15 cellular contexts compared by ENCODE assay signal in the genomic region with DNA sequence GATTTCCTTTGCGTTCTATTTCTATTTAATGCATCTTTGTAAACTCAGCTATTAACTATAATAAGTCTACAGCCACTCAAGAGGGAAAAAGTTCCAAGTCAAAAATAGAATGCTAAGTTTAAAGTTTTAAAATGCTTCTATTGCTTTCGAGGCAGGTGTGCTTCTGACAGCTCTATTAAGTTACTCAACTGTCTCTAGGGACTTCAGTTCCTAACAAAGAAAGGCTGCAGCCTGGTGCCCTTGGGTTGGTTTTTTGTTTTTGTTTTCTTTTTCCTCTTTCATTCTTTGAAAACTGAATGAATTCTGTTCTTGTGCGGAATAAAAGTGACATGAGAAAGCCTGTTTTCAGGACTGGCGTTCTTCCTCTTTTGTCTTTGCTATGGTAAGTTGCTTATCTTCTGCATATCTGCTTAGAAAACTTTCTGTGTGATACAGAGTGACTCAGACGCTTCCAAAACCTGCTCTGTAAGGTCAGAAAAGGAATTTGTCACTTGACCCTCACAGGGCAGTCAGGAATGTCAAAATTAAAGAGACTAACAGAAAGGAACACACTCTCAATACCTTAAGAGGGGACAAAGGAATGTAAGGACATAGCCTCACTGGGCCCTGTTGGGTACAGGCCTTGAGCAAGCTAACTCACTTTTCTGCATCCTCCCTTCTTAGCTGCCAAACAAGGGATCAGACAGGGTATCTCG. TPM values are rescaled to one million over a fixed set of nuclear protein-coding genes. Genes with fewer than 3 reads are reported as not detected.
DNase-seq lines count a peak whose midpoint lies in the region; ATAC-seq, FAIRE-seq and TF ChIP-seq lines count a peak whose summit lies in the region.
"Had no signal": no experiment of that assay in that cellular context is flagged by ENCODE, and none has a peak within 500 bp of the region (broad histone marks: within the 10 kb centered on the region; RNA-seq: fewer than 3 reads in every experiment).

No MANE protein-coding gene starts in this region.

- TF ChIP-seq CTCF in heart left ventricle (IDR thresholded peaks at IDR 0.05) (no peak), right atrium auricular region (IDR thresholded peaks at IDR 0.05) (no peak), WTC11 (IDR thresholded peaks at IDR 0.05) (no peak)

- TF ChIP-seq POLR2A in heart left ventricle (IDR thresholded peaks at IDR 0.05), result no peak

- no peaks in the 10 kb centered on the region for H3K36me3 ChIP-seq in heart left ventricle
- no peaks in the 10 kb centered on the region for H3K36me3 ChIP-seq in right atrium auricular region
- H3K36me3 ChIP-seq: colonic mucosa, MG63, vagina had no signal

- peak overlapping the region; percentile 84 for H3K27ac Mint-ChIP-seq in WTC11

- H3K27me3 ChIP-seq in heart left ventricle, result no peaks in the 10 kb centered on the region
- H3K27me3 ChIP-seq in right atrium auricular region, result no peaks in the 10 kb centered on the region
- H3K27me3 ChIP-seq: colonic mucosa, MG63, vagina had no signal

- H3K4me3 Mint-ChIP-seq in WTC11, result peak overlapping the region; percentile 7

- ATAC-seq in heart left ventricle (peak in 1 of 4 donors; percentile 48), WTC11 (peak; percentile 95), GM19023 (IDR thresholded peaks at IDR 0.05; ENCODE audit: unreplicated experiment) (no peak)

- no peak for DNase-seq in heart left ventricle
- no peak for DNase-seq in right atrium auricular region (ENCODE audit: low spot score)
- no peak for DNase-seq in WTC11 (ENCODE audit: low spot score)
- peak; percentile 90 for DNase-seq in islet precursor cell
- DNase-seq in urothelium cell line (ENCODE audit: low spot score), result peak; percentile 15
- DNase-seq in GF-D8 (lab: John Stamatoyannopoulos, UW), result no peak
- no peak for DNase-seq in head of caudate nucleus
- DNase-seq: activated CD8-positive, alpha-beta memory T cell treated with anti-CD3 and anti-CD28 coated beads, Interleukin-2, amount 50 U/mL, for 48 hours; colonic mucosa; MG63; stimulated activated CD4-positive, alpha-beta T cell treated with anti-CD3 and anti-CD28 coated beads, Interleukin-4, amount 100 ng/mL, for 1 hour had no signal

- POLR2A ChIA-PET in WTC11 (lab: Charles Lee), result no interaction called here

- 41 to 51% (median 48%) methylated on average over 6 of the region's 6 CpGs for WGBS in heart left ventricle, 4 donors

- H3K4me3 ChIP-seq in heart left ventricle (no peak overlapping the region), right atrium auricular region (no peak overlapping the region)
- H3K4me3 ChIP-seq: colonic mucosa, MG63, SK-N-MC, vagina had no signal

- H3K4me1 Mint-ChIP-seq in WTC11, result peaks cover 39% of the 10 kb centered on the region

- no peaks in the 10 kb centered on the region for H3K27me3 Mint-ChIP-seq in WTC11 (ENCODE audit: low read depth)

- intact Hi-C loops in heart left ventricle (cut with DNase I), result no loop called here
- intact Hi-C loops in head of caudate nucleus (cut with DNase I), result no loop called here

- H3K27ac ChIP-seq in heart left ventricle (peak overlapping the region in 8 of 12 donors; percentile 30 to 56 (median 32)), right atrium auricular region (peak overlapping the region in 1 of 2 donors; percentile 45)
- H3K27ac ChIP-seq: colonic mucosa, SK-N-MC, vagina had no signal

- H3K4me1 ChIP-seq in heart left ventricle (peaks cover 0 to 28% (median 14%) of the 10 kb centered on the region in 12 donors), right atrium auricular region (peaks cover 0 to 15% of the 10 kb centered on the region in 2 donors)
- H3K4me1 ChIP-seq: colonic mucosa had no signal

- no peaks in the 10 kb centered on the region for H3K36me3 Mint-ChIP-seq in WTC11

- no peaks in the 10 kb centered on the region for H3K9me3 ChIP-seq in heart left ventricle
- H3K9me3 ChIP-seq in right atrium auricular region, result no peaks in the 10 kb centered on the region
- H3K9me3 ChIP-seq: colonic mucosa, MG63, vagina had no signal

- CTCF ChIA-PET in WTC11 (lab: Charles Lee), result interaction anchor here (0.8 to 1.3 kb wide), 5 partner anchors 10 to 38 kb away, joined by 3 to 4 read pairs (median 3); no protein-coding TSS in a partner anchor

- FAIRE-seq in urothelium cell line (lab: Jason Lieb, UNC), result no peak
- FAIRE-seq: GM18507 had no signal

- no peaks in the 10 kb centered on the region for H3K9me3 Mint-ChIP-seq in WTC11

TF ChIP-seq in WTC11, 78 proteins besides CTCF, POLR2A, EP300 and RAD21:
- TF ChIP-seq, protein P1, sequence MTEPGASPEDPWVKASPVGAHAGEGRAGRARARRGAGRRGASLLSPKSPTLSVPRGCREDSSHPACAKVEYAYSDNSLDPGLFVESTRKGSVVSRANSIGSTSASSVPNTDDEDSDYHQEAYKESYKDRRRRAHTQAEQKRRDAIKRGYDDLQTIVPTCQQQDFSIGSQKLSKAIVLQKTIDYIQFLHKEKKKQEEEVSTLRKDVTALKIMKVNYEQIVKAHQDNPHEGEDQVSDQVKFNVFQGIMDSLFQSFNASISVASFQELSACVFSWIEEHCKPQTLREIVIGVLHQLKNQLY (CRISPR knock-in tag; IDR thresholded peaks at IDR 0.05), result no peak
- TF ChIP-seq ZNF263 (CRISPR knock-in tag; IDR thresholded peaks at IDR 0.05; ENCODE audit: low read depth) (no peak), GRHL2 (CRISPR knock-in tag; IDR thresholded peaks at IDR 0.05; ENCODE audit: insufficient replicate concordance, severe bottlenecking) (no peak), FOXK1 (CRISPR knock-in tag; IDR thresholded peaks at IDR 0.05) (no peak), TP53 (CRISPR knock-in tag; IDR thresholded peaks at IDR 0.05) (no peak), MXD4 (CRISPR knock-in tag; IDR thresholded peaks at IDR 0.05; ENCODE audit: borderline replicate concordance) (no peak), ZNF138 (CRISPR knock-in tag; conservative IDR thresholded peaks at IDR 0.05) (no peak), OVOL2 (CRISPR knock-in tag; IDR thresholded peaks at IDR 0.05; ENCODE audit: borderline replicate concordance) (no peak), HMGA2 (CRISPR knock-in tag; IDR thresholded peaks at IDR 0.05) (no peak), TEAD1 (CRISPR knock-in tag; IDR thresholded peaks at IDR 0.05) (no peak)
- TF ChIP-seq, protein P2, sequence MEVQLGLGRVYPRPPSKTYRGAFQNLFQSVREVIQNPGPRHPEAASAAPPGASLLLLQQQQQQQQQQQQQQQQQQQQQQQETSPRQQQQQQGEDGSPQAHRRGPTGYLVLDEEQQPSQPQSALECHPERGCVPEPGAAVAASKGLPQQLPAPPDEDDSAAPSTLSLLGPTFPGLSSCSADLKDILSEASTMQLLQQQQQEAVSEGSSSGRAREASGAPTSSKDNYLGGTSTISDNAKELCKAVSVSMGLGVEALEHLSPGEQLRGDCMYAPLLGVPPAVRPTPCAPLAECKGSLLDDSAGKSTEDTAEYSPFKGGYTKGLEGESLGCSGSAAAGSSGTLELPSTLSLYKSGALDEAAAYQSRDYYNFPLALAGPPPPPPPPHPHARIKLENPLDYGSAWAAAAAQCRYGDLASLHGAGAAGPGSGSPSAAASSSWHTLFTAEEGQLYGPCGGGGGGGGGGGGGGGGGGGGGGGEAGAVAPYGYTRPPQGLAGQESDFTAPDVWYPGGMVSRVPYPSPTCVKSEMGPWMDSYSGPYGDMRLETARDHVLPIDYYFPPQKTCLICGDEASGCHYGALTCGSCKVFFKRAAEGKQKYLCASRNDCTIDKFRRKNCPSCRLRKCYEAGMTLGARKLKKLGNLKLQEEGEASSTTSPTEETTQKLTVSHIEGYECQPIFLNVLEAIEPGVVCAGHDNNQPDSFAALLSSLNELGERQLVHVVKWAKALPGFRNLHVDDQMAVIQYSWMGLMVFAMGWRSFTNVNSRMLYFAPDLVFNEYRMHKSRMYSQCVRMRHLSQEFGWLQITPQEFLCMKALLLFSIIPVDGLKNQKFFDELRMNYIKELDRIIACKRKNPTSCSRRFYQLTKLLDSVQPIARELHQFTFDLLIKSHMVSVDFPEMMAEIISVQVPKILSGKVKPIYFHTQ (CRISPR knock-in tag; IDR thresholded peaks at IDR 0.05), result no peak
- TF ChIP-seq, protein P3, sequence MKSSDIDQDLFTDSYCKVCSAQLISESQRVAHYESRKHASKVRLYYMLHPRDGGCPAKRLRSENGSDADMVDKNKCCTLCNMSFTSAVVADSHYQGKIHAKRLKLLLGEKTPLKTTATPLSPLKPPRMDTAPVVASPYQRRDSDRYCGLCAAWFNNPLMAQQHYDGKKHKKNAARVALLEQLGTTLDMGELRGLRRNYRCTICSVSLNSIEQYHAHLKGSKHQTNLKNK (CRISPR knock-in tag; IDR thresholded peaks at IDR 0.05), result no peak
TF ChIP-seq in WTC11: peak in this region for 0.

RNA-seq across cellular contexts. Expression of a gene that starts 56.1 kb away (rescaled TPM):
- 100 to 1,000 TPM in 1 of 9 donors, 10 to 100 TPM in 8; 35.6 to 103 (median 51.7) TPM for total RNA-seq in heart left ventricle
- polyA plus RNA-seq in heart left ventricle, result 10 to 100 TPM; 13.9 to 17.3 TPM
- total RNA-seq in right atrium auricular region, result 10 to 100 TPM; 34.3 to 41.6 TPM
- total RNA-seq in WTC11 (2021), result 22.9 to 31.1 TPM (median 23.1 TPM) in 3 replicates

Comparison
In these comparisons a context has a peak if more than half of its experiments do, and no peak if none do; other contexts are left out.
1. DNase-seq: peak in islet precursor cell (single experiment) and urothelium cell line (single experiment); none in heart left ventricle (0 of 5), right atrium auricular region (single experiment), WTC11 (single experiment), GF-D8 (single experiment) and head of caudate nucleus (0 of 42).